Comparison of ENCODE assay signal across 2 cellular contexts in the genomic region with DNA sequence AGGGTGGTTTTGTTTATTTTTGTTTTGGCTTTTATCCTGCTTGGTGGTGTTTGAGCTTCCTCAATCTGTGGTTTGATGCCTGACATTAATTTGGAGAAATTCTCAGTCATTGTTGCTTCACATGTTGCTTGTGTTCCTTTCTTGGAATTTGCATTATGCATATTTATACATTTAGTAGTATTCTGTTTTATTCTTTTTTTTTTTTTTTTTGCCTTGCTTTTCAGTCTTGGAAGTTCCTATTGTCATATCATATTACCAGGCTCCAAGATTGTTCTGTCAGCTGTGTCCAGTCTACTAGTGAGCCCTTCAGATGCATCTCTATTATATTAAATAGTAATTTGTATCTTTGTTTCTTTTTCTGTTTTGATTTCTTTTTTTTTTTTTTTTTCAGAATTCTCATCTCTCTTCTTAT.
TF ChIP-seq lines count a peak whose summit lies in the region.

No MANE protein-coding gene starts in this region.

TF ChIP-seq in IMR-90, 13 proteins besides CTCF, POLR2A, EP300 and RAD21:
- no peak for TF ChIP-seq RCOR1 (IDR thresholded peaks at IDR 0.05; ENCODE audit: insufficient replicate concordance, low read length)
- no peak for TF ChIP-seq MAFK (IDR thresholded peaks at IDR 0.05; ENCODE audit: low read depth, low read length)
- TF ChIP-seq CHD1 (IDR thresholded peaks at IDR 0.05; ENCODE audit: low read depth, low read length) = no peak
- TF ChIP-seq, protein P1, sequence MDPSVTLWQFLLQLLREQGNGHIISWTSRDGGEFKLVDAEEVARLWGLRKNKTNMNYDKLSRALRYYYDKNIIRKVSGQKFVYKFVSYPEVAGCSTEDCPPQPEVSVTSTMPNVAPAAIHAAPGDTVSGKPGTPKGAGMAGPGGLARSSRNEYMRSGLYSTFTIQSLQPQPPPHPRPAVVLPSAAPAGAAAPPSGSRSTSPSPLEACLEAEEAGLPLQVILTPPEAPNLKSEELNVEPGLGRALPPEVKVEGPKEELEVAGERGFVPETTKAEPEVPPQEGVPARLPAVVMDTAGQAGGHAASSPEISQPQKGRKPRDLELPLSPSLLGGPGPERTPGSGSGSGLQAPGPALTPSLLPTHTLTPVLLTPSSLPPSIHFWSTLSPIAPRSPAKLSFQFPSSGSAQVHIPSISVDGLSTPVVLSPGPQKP (IDR thresholded peaks at IDR 0.05; ENCODE audit: borderline replicate concordance, low read depth, low read length) = no peak
- no peak for TF ChIP-seq MXI1 (IDR thresholded peaks at IDR 0.05; ENCODE audit: borderline replicate concordance, low read depth, low read length)
- no peak for TF ChIP-seq SMC3 (IDR thresholded peaks at IDR 0.05; ENCODE audit: low read depth, low read length)
- no peak for TF ChIP-seq MAZ (IDR thresholded peaks at IDR 0.05; ENCODE audit: borderline replicate concordance, low read depth, low read length)

TF ChIP-seq in HepG2, 621 proteins besides CTCF, POLR2A, EP300 and RAD21:
- no peak for TF ChIP-seq RAD51 (IDR thresholded peaks at IDR 0.05; ENCODE audit: borderline replicate concordance)
- no peak for TF ChIP-seq TGIF2 (CRISPR knock-in tag; IDR thresholded peaks at IDR 0.05)
- TF ChIP-seq, protein P2, sequence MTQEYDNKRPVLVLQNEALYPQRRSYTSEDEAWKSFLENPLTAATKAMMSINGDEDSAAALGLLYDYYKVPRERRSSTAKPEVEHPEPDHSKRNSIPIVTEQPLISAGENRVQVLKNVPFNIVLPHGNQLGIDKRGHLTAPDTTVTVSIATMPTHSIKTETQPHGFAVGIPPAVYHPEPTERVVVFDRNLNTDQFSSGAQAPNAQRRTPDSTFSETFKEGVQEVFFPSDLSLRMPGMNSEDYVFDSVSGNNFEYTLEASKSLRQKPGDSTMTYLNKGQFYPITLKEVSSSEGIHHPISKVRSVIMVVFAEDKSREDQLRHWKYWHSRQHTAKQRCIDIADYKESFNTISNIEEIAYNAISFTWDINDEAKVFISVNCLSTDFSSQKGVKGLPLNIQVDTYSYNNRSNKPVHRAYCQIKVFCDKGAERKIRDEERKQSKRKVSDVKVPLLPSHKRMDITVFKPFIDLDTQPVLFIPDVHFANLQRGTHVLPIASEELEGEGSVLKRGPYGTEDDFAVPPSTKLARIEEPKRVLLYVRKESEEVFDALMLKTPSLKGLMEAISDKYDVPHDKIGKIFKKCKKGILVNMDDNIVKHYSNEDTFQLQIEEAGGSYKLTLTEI (CRISPR knock-in tag; conservative IDR thresholded peaks at IDR 0.05) = no peak
- TF ChIP-seq, protein P3, sequence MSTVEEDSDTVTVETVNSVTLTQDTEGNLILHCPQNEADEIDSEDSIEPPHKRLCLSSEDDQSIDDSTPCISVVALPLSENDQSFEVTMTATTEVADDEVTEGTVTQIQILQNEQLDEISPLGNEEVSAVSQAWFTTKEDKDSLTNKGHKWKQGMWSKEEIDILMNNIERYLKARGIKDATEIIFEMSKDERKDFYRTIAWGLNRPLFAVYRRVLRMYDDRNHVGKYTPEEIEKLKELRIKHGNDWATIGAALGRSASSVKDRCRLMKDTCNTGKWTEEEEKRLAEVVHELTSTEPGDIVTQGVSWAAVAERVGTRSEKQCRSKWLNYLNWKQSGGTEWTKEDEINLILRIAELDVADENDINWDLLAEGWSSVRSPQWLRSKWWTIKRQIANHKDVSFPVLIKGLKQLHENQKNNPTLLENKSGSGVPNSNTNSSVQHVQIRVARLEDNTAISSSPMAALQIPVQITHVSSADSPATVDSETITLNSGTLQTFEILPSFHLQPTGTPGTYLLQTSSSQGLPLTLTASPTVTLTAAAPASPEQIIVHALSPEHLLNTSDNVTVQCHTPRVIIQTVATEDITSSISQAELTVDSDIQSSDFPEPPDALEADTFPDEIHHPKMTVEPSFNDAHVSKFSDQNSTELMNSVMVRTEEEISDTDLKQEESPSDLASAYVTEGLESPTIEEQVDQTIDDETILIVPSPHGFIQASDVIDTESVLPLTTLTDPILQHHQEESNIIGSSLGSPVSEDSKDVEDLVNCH (CRISPR knock-in tag; IDR thresholded peaks at IDR 0.05) = no peak
- TF ChIP-seq ZNF672 (CRISPR knock-in tag; IDR thresholded peaks at IDR 0.05) = no peak
- TF ChIP-seq, protein P4, sequence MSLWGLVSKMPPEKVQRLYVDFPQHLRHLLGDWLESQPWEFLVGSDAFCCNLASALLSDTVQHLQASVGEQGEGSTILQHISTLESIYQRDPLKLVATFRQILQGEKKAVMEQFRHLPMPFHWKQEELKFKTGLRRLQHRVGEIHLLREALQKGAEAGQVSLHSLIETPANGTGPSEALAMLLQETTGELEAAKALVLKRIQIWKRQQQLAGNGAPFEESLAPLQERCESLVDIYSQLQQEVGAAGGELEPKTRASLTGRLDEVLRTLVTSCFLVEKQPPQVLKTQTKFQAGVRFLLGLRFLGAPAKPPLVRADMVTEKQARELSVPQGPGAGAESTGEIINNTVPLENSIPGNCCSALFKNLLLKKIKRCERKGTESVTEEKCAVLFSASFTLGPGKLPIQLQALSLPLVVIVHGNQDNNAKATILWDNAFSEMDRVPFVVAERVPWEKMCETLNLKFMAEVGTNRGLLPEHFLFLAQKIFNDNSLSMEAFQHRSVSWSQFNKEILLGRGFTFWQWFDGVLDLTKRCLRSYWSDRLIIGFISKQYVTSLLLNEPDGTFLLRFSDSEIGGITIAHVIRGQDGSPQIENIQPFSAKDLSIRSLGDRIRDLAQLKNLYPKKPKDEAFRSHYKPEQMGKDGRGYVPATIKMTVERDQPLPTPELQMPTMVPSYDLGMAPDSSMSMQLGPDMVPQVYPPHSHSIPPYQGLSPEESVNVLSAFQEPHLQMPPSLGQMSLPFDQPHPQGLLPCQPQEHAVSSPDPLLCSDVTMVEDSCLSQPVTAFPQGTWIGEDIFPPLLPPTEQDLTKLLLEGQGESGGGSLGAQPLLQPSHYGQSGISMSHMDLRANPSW (CRISPR knock-in tag; IDR thresholded peaks at IDR 0.05; ENCODE audit: borderline replicate concordance) = no peak
- TF ChIP-seq, protein P5, sequence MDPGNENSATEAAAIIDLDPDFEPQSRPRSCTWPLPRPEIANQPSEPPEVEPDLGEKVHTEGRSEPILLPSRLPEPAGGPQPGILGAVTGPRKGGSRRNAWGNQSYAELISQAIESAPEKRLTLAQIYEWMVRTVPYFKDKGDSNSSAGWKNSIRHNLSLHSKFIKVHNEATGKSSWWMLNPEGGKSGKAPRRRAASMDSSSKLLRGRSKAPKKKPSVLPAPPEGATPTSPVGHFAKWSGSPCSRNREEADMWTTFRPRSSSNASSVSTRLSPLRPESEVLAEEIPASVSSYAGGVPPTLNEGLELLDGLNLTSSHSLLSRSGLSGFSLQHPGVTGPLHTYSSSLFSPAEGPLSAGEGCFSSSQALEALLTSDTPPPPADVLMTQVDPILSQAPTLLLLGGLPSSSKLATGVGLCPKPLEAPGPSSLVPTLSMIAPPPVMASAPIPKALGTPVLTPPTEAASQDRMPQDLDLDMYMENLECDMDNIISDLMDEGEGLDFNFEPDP (CRISPR knock-in tag; conservative IDR thresholded peaks at IDR 0.05) = no peak
- no peak for TF ChIP-seq TCF12 (IDR thresholded peaks at IDR 0.05)
- TF ChIP-seq TCF12 (CRISPR knock-in tag; IDR thresholded peaks at IDR 0.05) = no peak
- TF ChIP-seq CENPX (CRISPR knock-in tag; IDR thresholded peaks at IDR 0.05) = no peak
- no peak for TF ChIP-seq ZNF333 (CRISPR knock-in tag; IDR thresholded peaks at IDR 0.05; ENCODE audit: borderline replicate concordance)
